8 cellular contexts compared by ENCODE assay signal in genomic region chr1:10960954-10961833, GRCh38. TPM values are rescaled to one million over a fixed set of nuclear protein-coding genes. Genes with fewer than 3 reads are reported as not detected.
DNase-seq lines count a peak whose midpoint lies in the region; ATAC-seq, FAIRE-seq and TF ChIP-seq lines count a peak whose summit lies in the region.

No MANE protein-coding gene starts in this region.

- 33 to 37% (median 35%) methylated on average over 22 to 30 of the region's 30 CpGs for WGBS in stomach, 5 donors

- no peaks in the 10 kb centered on the region for H3K9me3 Mint-ChIP-seq in activated T-cell treated with anti-CD3 and anti-CD28 coated beads, Interleukin-2, amount 50 U/mL, for 24 hours
- no peaks in the 10 kb centered on the region for H3K9me3 Mint-ChIP-seq in neural crest cell

- H3K4me3 ChIP-seq in stomach = no peak overlapping the region

- intact Hi-C loops in stomach (cut with DNase I; ENCODE audit: low total_unique reads) = no loop called here

- TF ChIP-seq POLR2A in stomach (IDR thresholded peaks at IDR 0.05) = no peak

- peaks cover 13% of the 10 kb centered on the region for H3K4me1 Mint-ChIP-seq in activated T-cell treated with anti-CD3 and anti-CD28 coated beads, Interleukin-2, amount 50 U/mL, for 24 hours (ENCODE audit: low read depth)
- peaks cover 11% of the 10 kb centered on the region for H3K4me1 Mint-ChIP-seq in neural crest cell

- DNase-seq in G401 (ENCODE audit: low spot score) (peak; percentile 70), HTR-8/SVneo (ENCODE audit: insufficient read length, low spot score) (peak; percentile 87), OCI-M1 (lab: John Stamatoyannopoulos, UW) (peak; percentile 88), fibroblast of peridontal ligament (ENCODE audit: extremely low read depth) (peak; percentile 63), neural crest cell (ENCODE audit: low read depth, low spot score) (peak; percentile 95), stomach (peak; percentile 88)
- peak; percentile 88 for DNase-seq in activated T-cell treated with anti-CD3 and anti-CD28 coated beads, Interleukin-2, amount 50 U/mL, for 24 hours

- no peak overlapping the region for H3K4me3 Mint-ChIP-seq in activated T-cell treated with anti-CD3 and anti-CD28 coated beads, Interleukin-2, amount 50 U/mL, for 24 hours
- H3K4me3 Mint-ChIP-seq in neural crest cell = no peak overlapping the region

- H3K36me3 ChIP-seq in stomach = no peaks in the 10 kb centered on the region

- no peaks in the 10 kb centered on the region for H3K9me3 ChIP-seq in stomach

- ATAC-seq in HG03460 (IDR thresholded peaks at IDR 0.05; ENCODE audit: unreplicated experiment) = no peak

- peak; percentile 87 for TF ChIP-seq CTCF in neural crest cell (conservative IDR thresholded peaks at IDR 0.05)
- TF ChIP-seq CTCF in stomach (IDR thresholded peaks at IDR 0.05) = peak in 6 of 7 experiments; percentile 17 to 92 (median 84)

- H3K4me1 ChIP-seq in stomach = peaks cover 0 to 30% (median 21%) of the 10 kb centered on the region in 4 donors

- no peak overlapping the region for H3K27ac Mint-ChIP-seq in activated T-cell treated with anti-CD3 and anti-CD28 coated beads, Interleukin-2, amount 50 U/mL, for 24 hours
- H3K27ac Mint-ChIP-seq in neural crest cell (ENCODE audit: unreplicated experiment) = peak overlapping the region; percentile 35

- in situ Hi-C loops in G401 (cut with HindIII; ENCODE audit: low sequenced_read_pairs) = no loop called here

- H3K27me3 Mint-ChIP-seq in activated T-cell treated with anti-CD3 and anti-CD28 coated beads, Interleukin-2, amount 50 U/mL, for 24 hours = peaks cover 40% of the 10 kb centered on the region
- peaks cover 3% of the 10 kb centered on the region for H3K27me3 Mint-ChIP-seq in neural crest cell (ENCODE audit: low read depth)

- H3K27me3 ChIP-seq in stomach = no peaks in the 10 kb centered on the region

- no peaks in the 10 kb centered on the region for H3K36me3 Mint-ChIP-seq in activated T-cell treated with anti-CD3 and anti-CD28 coated beads, Interleukin-2, amount 50 U/mL, for 24 hours (ENCODE audit: low read depth)
- H3K36me3 Mint-ChIP-seq in neural crest cell (ENCODE audit: low read depth) = no peaks in the 10 kb centered on the region

- FAIRE-seq in HTR-8/SVneo (lab: Jason Lieb, UNC) = peak; percentile 67

- no peak overlapping the region for H3K27ac ChIP-seq in stomach

- no peak for TF ChIP-seq EP300 in stomach (IDR thresholded peaks at IDR 0.05)

RNA-seq across cellular contexts. Expression of gene TARDBP, which starts 51.3 kb away (rescaled TPM):
- total RNA-seq in G401 (2014; rRNA removed; shearing (Covaris generic)) = 31.6 and 70.3 TPM in 2 replicates
- 253 and 268 TPM in 2 replicates for total RNA-seq in neural crest cell
- 100 to 1,000 TPM in 4 of 5 donors, 10 to 100 TPM in 1; 68.8 to 243 (median 159) TPM for total RNA-seq in stomach
- polyA plus RNA-seq in stomach = 100 to 1,000 TPM in 2 of 3 donors, 10 to 100 TPM in 1; 85.3 to 102 (median 100) TPM
